9 cellular contexts compared by ENCODE assay signal in the genomic region with DNA sequence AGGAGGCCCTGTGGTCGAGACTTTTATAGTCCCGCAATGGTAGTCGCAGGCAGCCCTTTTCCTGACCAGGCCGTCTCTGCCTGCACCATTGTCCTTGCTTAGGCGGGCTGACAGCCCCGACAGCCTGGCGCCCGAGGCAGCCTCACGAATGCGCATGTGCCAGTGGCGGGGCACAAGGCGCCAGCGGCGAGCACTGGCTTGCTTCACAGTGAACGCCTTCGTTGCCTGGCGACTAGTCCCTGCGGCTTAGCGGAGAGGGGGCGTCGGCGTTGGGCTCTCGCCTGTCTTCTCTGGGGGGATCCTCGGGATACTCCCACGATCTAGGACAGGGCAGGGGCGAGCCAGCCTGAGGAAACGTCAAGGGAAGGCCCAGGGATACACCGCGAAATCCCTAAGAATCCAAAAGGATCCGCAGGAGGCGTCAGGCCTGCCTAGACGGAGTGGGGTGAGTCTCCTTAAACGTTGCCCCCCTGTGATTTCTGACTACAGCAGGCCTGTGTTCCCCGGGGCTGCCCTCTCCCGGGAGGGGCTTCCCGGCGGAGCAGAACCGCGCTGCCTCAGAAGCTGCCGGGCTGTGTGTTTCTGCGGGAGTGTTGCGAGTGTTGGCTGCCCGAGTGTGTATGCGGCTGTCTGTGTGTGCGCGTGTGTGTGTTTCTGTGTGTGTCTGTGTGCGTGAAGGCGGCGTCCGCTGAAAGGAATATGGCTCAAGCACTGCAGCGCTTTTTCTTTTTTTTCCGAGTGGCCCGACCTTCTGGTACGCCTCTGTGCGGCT. TPM values are rescaled to one million over a fixed set of nuclear protein-coding genes. Genes with fewer than 3 reads are reported as not detected.
DNase-seq lines count a peak whose midpoint lies in the region; ATAC-seq, FAIRE-seq and TF ChIP-seq lines count a peak whose summit lies in the region.
"Had no signal": no experiment of that assay in that cellular context is flagged by ENCODE, and none has a peak within 500 bp of the region (broad histone marks: within the 10 kb centered on the region; RNA-seq: fewer than 3 reads in every experiment).

No MANE protein-coding gene starts in this region.

- H3K9me3 ChIP-seq in kidney (ENCODE audit: control insufficient read depth in 1 of 2, low read length in 2 of 2): peaks cover 0 to 4% of the 10 kb centered on the region in 2 donors

- no peak for ATAC-seq in central memory CD8-positive, alpha-beta T cell (replicated peaks; ENCODE audit: extremely low read depth, poor library complexity, severe bottlenecking)
- no peak for ATAC-seq in GM21528 (IDR thresholded peaks at IDR 0.05; ENCODE audit: low FRiP score, unreplicated experiment)

- intact Hi-C loops in kidney (cut with DNase I): no loop called here

- DNase-seq in activated effector memory CD4-positive, alpha-beta T cell treated with anti-CD3 and anti-CD28 coated beads, Interleukin-2, amount 50 U/mL, for 16 hours: peak; percentile 74
- DNase-seq in activated effector memory CD4-positive, alpha-beta T cell treated with Interleukin-2 at 50 U/mL for 16 hours: no peak
- DNase-seq in central memory CD8-positive, alpha-beta T cell (ENCODE audit: low spot score in 2 of 2): no peak
- peak; percentile 87 for DNase-seq in kidney
- DNase-seq in stimulated activated CD8-positive, alpha-beta memory T cell treated with anti-CD3 and anti-CD28 coated beads, Interleukin-4, amount 100 ng/mL, for 48 hours: peak; percentile 57
- DNase-seq in NCI-H446 (lab: John Stamatoyannopoulos, UW): no peak
- no peak for DNase-seq in NCI-H187 (lab: John Stamatoyannopoulos, UW)

- TF ChIP-seq CTCF in kidney (IDR thresholded peaks at IDR 0.05; ENCODE audit: borderline replicate concordance, extremely low read depth, insufficient read depth): no peak

- H3K27ac ChIP-seq in kidney (ENCODE audit: low read depth in 2 of 2, low read length in 2 of 2): no peak overlapping the region
- H3K27ac ChIP-seq: SK-N-MC had no signal

- H3K4me1 Mint-ChIP-seq in central memory CD8-positive, alpha-beta T cell: peaks cover 11% of the 10 kb centered on the region

- peak overlapping the region; percentile 55 to 56 for H3K4me3 ChIP-seq in kidney (ENCODE audit: low read length in 2 of 2)
- H3K4me3 ChIP-seq: SK-N-MC had no signal

- peaks cover 89% of the 10 kb centered on the region for H3K27me3 Mint-ChIP-seq in central memory CD8-positive, alpha-beta T cell

- no peak for FAIRE-seq in kidney (lab: Jason Lieb, UNC)

- peaks cover 3% of the 10 kb centered on the region for H3K36me3 Mint-ChIP-seq in central memory CD8-positive, alpha-beta T cell (ENCODE audit: insufficient read depth)

- no peaks in the 10 kb centered on the region for H3K4me1 ChIP-seq in kidney (ENCODE audit: control insufficient read depth in 1 of 2, insufficient read depth in 1 of 2, low read depth in 1 of 2, low read length in 2 of 2)

- no peak overlapping the region for H3K27ac Mint-ChIP-seq in central memory CD8-positive, alpha-beta T cell (ENCODE audit: low read depth)

- no peaks in the 10 kb centered on the region for H3K9me3 Mint-ChIP-seq in central memory CD8-positive, alpha-beta T cell

- no peaks in the 10 kb centered on the region for H3K36me3 ChIP-seq in kidney (ENCODE audit: control insufficient read depth in 1 of 2, insufficient read depth in 2 of 2, low read length in 2 of 2)

- peak overlapping the region in 1 of 2 donors; percentile 12 for H3K9ac ChIP-seq in kidney (ENCODE audit: low read length in 2 of 2)

- peak overlapping the region; percentile 52 for H3K4me3 Mint-ChIP-seq in central memory CD8-positive, alpha-beta T cell

RNA-seq across cellular contexts. Expression of a gene that starts 20.5 kb away (rescaled TPM):
- total RNA-seq in kidney: 5.4 TPM
- 1.7 TPM for polyA plus RNA-seq in kidney (ENCODE audit: insufficient read depth, low read depth, low replicate concordance)

Comparison
In these comparisons a context has a peak if more than half of its experiments do, and no peak if none do; other contexts are left out.
1. DNase-seq: peak in activated effector memory CD4-positive, alpha-beta T cell treated with anti-CD3 and anti-CD28 coated beads, Interleukin-2, amount 50 U/mL, for 16 hours (single experiment), kidney (single experiment) and stimulated activated CD8-positive, alpha-beta memory T cell treated with anti-CD3 and anti-CD28 coated beads, Interleukin-4, amount 100 ng/mL, for 48 hours (single experiment); none in activated effector memory CD4-positive, alpha-beta T cell treated with Interleukin-2 at 50 U/mL for 16 hours (single experiment), central memory CD8-positive, alpha-beta T cell (0 of 2), NCI-H446 (0 of 2) and NCI-H187 (0 of 2).